8 cellular contexts compared by ENCODE assay signal in genomic region chr3:138686771-138687221, GRCh38.
DNase-seq lines count a peak whose midpoint lies in the region; ATAC-seq and TF ChIP-seq lines count a peak whose summit lies in the region.

No MANE protein-coding gene starts in this region.

- H3K4me3 Mint-ChIP-seq in activated B cell treated with CpG ODN at 0.5 μM for 24 hours = peak overlapping the region; percentile 44
- peak overlapping the region; percentile 80 for H3K4me3 Mint-ChIP-seq in natural killer cell treated with Interleukin-12 subunit alpha and Interleukin-12 subunit beta and Interleukin-15 and Interleukin-18, amount 100 ng/mL, for 72 hours

- peak; percentile 87 for DNase-seq in EH (ENCODE audit: low read depth)
- DNase-seq in activated B cell treated with CpG ODN at 0.5 μM for 24 hours = no peak
- DNase-seq in natural killer cell treated with Interleukin-12 subunit alpha and Interleukin-12 subunit beta and Interleukin-15 and Interleukin-18, amount 100 ng/mL, for 72 hours (ENCODE audit: low spot score) = no peak
- no peak for DNase-seq in amygdala (lab: John Stamatoyannopoulos, UW)
- no peak for DNase-seq in NCI-H1694 treated with DMSO at 0.1 percent for 48 hours (lab: John Stamatoyannopoulos, UW)
- no peak for DNase-seq in SKM-1 (lab: John Stamatoyannopoulos, UW; ENCODE audit: unreplicated experiment)

- no peaks in the 10 kb centered on the region for H3K27me3 Mint-ChIP-seq in activated B cell treated with CpG ODN at 0.5 μM for 24 hours
- no peaks in the 10 kb centered on the region for H3K27me3 Mint-ChIP-seq in natural killer cell treated with Interleukin-12 subunit alpha and Interleukin-12 subunit beta and Interleukin-15 and Interleukin-18, amount 100 ng/mL, for 72 hours

- TF ChIP-seq CTCF in activated B cell treated with CpG ODN at 0.5 μM for 24 hours (IDR thresholded peaks at IDR 0.05) = no peak

- POLR2A ChIA-PET in activated B cell treated with CpG ODN at 0.5 μM for 24 hours (lab: Charles Lee) = interaction anchor here (0.7 to 1.9 kb wide), 4 partner anchors 9 to 229 kb away, joined by 3 to 8 read pairs (median 4); partner anchors contain the start of gene CEP70

- ATAC-seq in GM19397 (IDR thresholded peaks at IDR 0.05; ENCODE audit: unreplicated experiment) (peak; percentile 97), HG03378 (IDR thresholded peaks at IDR 0.05; ENCODE audit: unreplicated experiment) (peak; percentile 92), activated B cell treated with CpG ODN at 0.5 μM for 24 hours (ENCODE audit: low read depth) (peak; percentile 77)
- peak; percentile 91 to 93 for ATAC-seq in natural killer cell treated with Interleukin-12 subunit alpha and Interleukin-12 subunit beta and Interleukin-15 and Interleukin-18, amount 100 ng/mL, for 72 hours

- peak overlapping the region; percentile 92 for H3K27ac Mint-ChIP-seq in activated B cell treated with CpG ODN at 0.5 μM for 24 hours
- peak overlapping the region; percentile 79 to 94 for H3K27ac Mint-ChIP-seq in natural killer cell treated with Interleukin-12 subunit alpha and Interleukin-12 subunit beta and Interleukin-15 and Interleukin-18, amount 100 ng/mL, for 72 hours

- intact Hi-C loops in activated B cell treated with CpG ODN at 0.5 μM for 24 hours (cut with micrococcal nuclease) = loop anchor here (1.0 to 5.0 kb wide), 4 partner anchors 22 to 146 kb away; partner anchors contain the start of genes CEP70 and PIK3CB

- H3K9me3 Mint-ChIP-seq in activated B cell treated with CpG ODN at 0.5 μM for 24 hours = no peaks in the 10 kb centered on the region
- no peaks in the 10 kb centered on the region for H3K9me3 Mint-ChIP-seq in natural killer cell treated with Interleukin-12 subunit alpha and Interleukin-12 subunit beta and Interleukin-15 and Interleukin-18, amount 100 ng/mL, for 72 hours

- H3K36me3 Mint-ChIP-seq in activated B cell treated with CpG ODN at 0.5 μM for 24 hours (ENCODE audit: low read depth) = peaks cover 29% of the 10 kb centered on the region
- H3K36me3 Mint-ChIP-seq in natural killer cell treated with Interleukin-12 subunit alpha and Interleukin-12 subunit beta and Interleukin-15 and Interleukin-18, amount 100 ng/mL, for 72 hours = peaks cover 5% of the 10 kb centered on the region

- H3K4me1 Mint-ChIP-seq in activated B cell treated with CpG ODN at 0.5 μM for 24 hours = peaks cover 38% of the 10 kb centered on the region
- H3K4me1 Mint-ChIP-seq in natural killer cell treated with Interleukin-12 subunit alpha and Interleukin-12 subunit beta and Interleukin-15 and Interleukin-18, amount 100 ng/mL, for 72 hours (ENCODE audit: low read depth in 2 of 2) = peaks cover 22 to 24% of the 10 kb centered on the region in 2 donors

- CTCF ChIA-PET in activated B cell treated with CpG ODN at 0.5 μM for 24 hours (lab: Charles Lee) = interaction anchor here (1.2 to 3.5 kb wide), 2 partner anchors 229 to 237 kb away, joined by 5 to 29 read pairs; no protein-coding TSS in a partner anchor
